ENCODE assay signal across 8 cellular contexts in the genomic region with DNA sequence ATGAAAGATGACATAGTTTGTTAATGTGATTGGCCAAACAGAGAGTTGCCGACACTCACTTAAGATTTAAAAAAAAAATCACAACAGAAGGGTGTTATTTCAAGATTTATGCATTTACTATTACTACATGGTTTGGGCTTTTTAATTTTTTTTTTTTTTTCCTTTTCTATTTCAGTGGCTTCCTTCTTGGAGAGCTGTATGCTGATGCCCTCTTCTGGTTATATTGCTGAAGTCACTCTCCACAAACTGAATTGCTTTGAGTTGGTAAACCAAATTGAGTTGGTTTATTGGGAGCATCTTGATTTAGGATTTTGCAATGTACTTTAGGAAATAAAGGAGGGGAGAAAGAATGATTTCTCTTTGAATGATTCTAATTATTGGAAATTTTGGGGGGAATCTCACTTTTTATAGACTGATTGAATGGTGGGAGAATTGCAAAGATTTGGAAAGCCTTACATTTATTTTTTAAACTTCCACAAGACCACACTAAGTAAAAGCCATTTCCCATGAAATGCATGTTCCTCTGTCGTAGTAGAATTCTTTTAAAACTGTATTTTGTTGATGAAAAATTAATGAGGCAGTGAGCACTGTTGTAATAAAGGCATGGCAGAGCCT.
DNase-seq lines count a peak whose midpoint lies in the region; ATAC-seq and TF ChIP-seq lines count a peak whose summit lies in the region.

No MANE protein-coding gene starts in this region.

- H3K27ac ChIP-seq in HCT116 (ENCODE audit: low read depth, low read length) = no peak overlapping the region
- no peak overlapping the region for H3K27ac ChIP-seq in effector memory CD4-positive, alpha-beta T cell (ENCODE audit: insufficient read depth, low read length, poor library complexity, severe bottlenecking)

- H2AFZ ChIP-seq in HCT116 (ENCODE audit: low read depth, low read length, poor library complexity, severe bottlenecking) = no peak overlapping the region

- peak; percentile 28 to 46 (median 35); a peak in 4 of 6 replicates for TF ChIP-seq CTCF in HCT116 (IDR thresholded peaks at IDR 0.05 in 2 of 3, conservative IDR thresholded peaks at IDR 0.05 in 1 of 3; ENCODE audit: borderline replicate concordance in 1 of 3, insufficient read depth in 1 of 3, low read depth in 2 of 3, low read length in 2 of 3)

- 0 out of 2 replicates have a peak, but pooled peaks cover 9% of the 10 kb centered on the region for H3K27me3 ChIP-seq in HCT116 (ENCODE audit: insufficient read depth, low read length)
- H3K27me3 ChIP-seq in effector memory CD4-positive, alpha-beta T cell (replicated peaks; ENCODE audit: control insufficient read depth, insufficient read depth, low read length, poor library complexity, severe bottlenecking) = no peaks in the 10 kb centered on the region

- TF ChIP-seq RAD21 in HCT116 (IDR thresholded peaks at IDR 0.05; ENCODE audit: low read depth) = peak; percentile 55

- ATAC-seq in HCT116 = no peak

- no peak overlapping the region for H3K4me3 ChIP-seq in HCT116 (replicated peaks in 1 of 2; ENCODE audit: low read depth in 1 of 2, low read length in 2 of 2)
- no peak overlapping the region for H3K4me3 ChIP-seq in effector memory CD4-positive, alpha-beta T cell (ENCODE audit: insufficient read depth, low read depth, low read length, poor library complexity, severe bottlenecking)

- H3K9me2 ChIP-seq in HCT116 (ENCODE audit: insufficient read depth) = no peaks in the 10 kb centered on the region

- H4K20me1 ChIP-seq in HCT116 (ENCODE audit: insufficient read depth) = no peaks in the 10 kb centered on the region

- POLR2A ChIA-PET in HCT116 (lab: Charles Lee) = no interaction called here

- no peak for TF ChIP-seq POLR2A in HCT116 (IDR thresholded peaks at IDR 0.05; ENCODE audit: borderline replicate concordance, extremely low read depth, insufficient read depth, insufficient read length)

- H3K79me2 ChIP-seq in HCT116 (ENCODE audit: insufficient read depth, low read length) = no peaks in the 10 kb centered on the region

- no TSS peak for BruUV-seq in HCT116 (replicated peaks; lab: Mats Ljungman, UMichigan)

- intact Hi-C loops in HCT116 (cut with micrococcal nuclease) = loop anchor here (1.0 kb wide), 2 partner anchors 228 to 359 kb away; no protein-coding TSS in a partner anchor

- H3K9ac ChIP-seq in HCT116 (ENCODE audit: low read length) = no peak overlapping the region

- no peaks in the 10 kb centered on the region for H3K9me3 ChIP-seq in HCT116 (ENCODE audit: control insufficient read depth in 1 of 2, insufficient read depth in 1 of 2, low read depth in 1 of 2, low read length in 2 of 2)
- H3K9me3 ChIP-seq in effector memory CD4-positive, alpha-beta T cell (ENCODE audit: control insufficient read depth, low read length) = no peaks in the 10 kb centered on the region

- no peaks in the 10 kb centered on the region for H3K36me3 ChIP-seq in HCT116 (ENCODE audit: control insufficient read depth in 1 of 2, insufficient read depth in 2 of 2, low read length in 2 of 2)
- H3K36me3 ChIP-seq in effector memory CD4-positive, alpha-beta T cell (ENCODE audit: control insufficient read depth, insufficient read depth, low read length) = no peaks in the 10 kb centered on the region

- RAD21 ChIA-PET in HCT116 (lab: Charles Lee; ENCODE audit: low non-redundant PET in 1 of 2, low total read pairs in 2 of 2, uncharacterized antibody in 2 of 2, unreplicated experiment in 2 of 2) = no interaction called here

- DNase-seq in AG08395 (ENCODE audit: low spot score) (peak; percentile 34), HCT116 (ENCODE audit: low read depth, low spot score) (peak; percentile 10), amniotic epithelial cell (ENCODE audit: low read depth) (peak; percentile 51), kidney tubule cell (ENCODE audit: low spot score) (peak; percentile 28), middle frontal gyrus (ENCODE audit: extremely low spot score, low spot score) (no peak), NOMO-1 (lab: John Stamatoyannopoulos, UW; ENCODE audit: unreplicated experiment in 2 of 2) (no peak)
- no peak for DNase-seq in effector memory CD4-positive, alpha-beta T cell
- DNase-seq in activated naive CD4-positive, alpha-beta T cell treated with anti-CD3 and anti-CD28 coated beads, Interleukin-2, amount 50 U/mL, for 16 hours = no peak

- no peak overlapping the region for H3K4me2 ChIP-seq in HCT116 (ENCODE audit: low read length)

- H3K4me1 ChIP-seq in HCT116 (ENCODE audit: control insufficient read depth in 1 of 2, insufficient read depth in 2 of 2, low read length in 2 of 2) = no peaks in the 10 kb centered on the region
- H3K4me1 ChIP-seq in effector memory CD4-positive, alpha-beta T cell (ENCODE audit: control insufficient read depth, insufficient read depth, low read length, poor library complexity, severe bottlenecking) = no peaks in the 10 kb centered on the region

- CTCF ChIA-PET in HCT116 (lab: Charles Lee) = interaction anchor here (0.7 to 2.4 kb wide), 4 partner anchors 224 to 360 kb away, joined by 3 to 10 read pairs (median 4); no protein-coding TSS in a partner anchor

TF ChIP-seq in HCT116, 20 proteins besides CTCF, POLR2A, EP300 and RAD21:
- TF ChIP-seq EZH2 (IDR thresholded peaks at IDR 0.05) = no peak

Comparison
In these comparisons a context has a peak if more than half of its experiments do, and no peak if none do; other contexts are left out.
1. DNase-seq: peak in AG08395 (single experiment), HCT116 (single experiment), amniotic epithelial cell (single experiment) and kidney tubule cell (single experiment); none in effector memory CD4-positive, alpha-beta T cell (0 of 3), middle frontal gyrus (single experiment), NOMO-1 (0 of 2) and activated naive CD4-positive, alpha-beta T cell treated with anti-CD3 and anti-CD28 coated beads, Interleukin-2, amount 50 U/mL, for 16 hours (single experiment).